Comparison of ENCODE assay signal across 22 cellular contexts in genomic region chr15:83132861-83133523, GRCh38. TPM values are rescaled to one million over a fixed set of nuclear protein-coding genes. Genes with fewer than 3 reads are reported as not detected.
A peak's percentile ranks its signal among the peaks of the same experiment; 100 is the strongest.
DNase-seq lines count a peak whose midpoint lies in the region; ATAC-seq, FAIRE-seq and TF ChIP-seq lines count a peak whose summit lies in the region.
"Had no signal": no experiment of that assay in that cellular context is flagged by ENCODE, and none has a peak within 500 bp of the region (broad histone marks: within the 10 kb centered on the region; RNA-seq: fewer than 3 reads in every experiment).

No MANE protein-coding gene starts in this region.

- H3K4me2 ChIP-seq in GM12878 (ENCODE audit: control insufficient read depth, insufficient read depth): no peak overlapping the region
- H3K4me2 ChIP-seq: BLaER1 had no signal

- no peaks in the 10 kb centered on the region for H3K27me3 ChIP-seq in GM12878 (replicated peaks in 1 of 2; ENCODE audit: control insufficient read depth in 2 of 2, insufficient read depth in 2 of 2, low read length in 1 of 2)
- H3K27me3 ChIP-seq: BLaER1 had no signal

- H3K9ac ChIP-seq in GM12878 (ENCODE audit: control insufficient read depth, insufficient read depth, low read length): no peak overlapping the region
- H3K9ac ChIP-seq: BLaER1 had no signal

- TF ChIP-seq EP300 in GM12878 (IDR thresholded peaks at IDR 0.05; ENCODE audit: borderline replicate concordance in 1 of 2, control insufficient read depth in 1 of 2, low read depth in 2 of 2, low read length in 2 of 2): no peak

- DNase-seq in D721Med (ENCODE audit: insufficient read length, low spot score) (no peak), GM12878 (ENCODE audit: low read depth, low spot score) (no peak), kidney glomerular epithelial cell (lab: John Stamatoyannopoulos, UW) (no peak), COLO668 (lab: John Stamatoyannopoulos, UW; ENCODE audit: unreplicated experiment) (no peak), NCI-H2171 treated with DMSO at 0.1 percent for 48 hours (lab: John Stamatoyannopoulos, UW) (no peak)
- DNase-seq: CD4-positive, CD25-positive, alpha-beta regulatory T cell; CD8-positive, alpha-beta T cell; DMS53; DMS79 treated with DMSO at 0.1 percent for 48 hours; GF-D8; GOT3; HFFc6 had no signal

- H4K20me1 ChIP-seq in GM12878 (ENCODE audit: control insufficient read depth, insufficient read depth): no peaks in the 10 kb centered on the region
- H4K20me1 ChIP-seq: BLaER1 had no signal

- no peak overlapping the region for H3K27ac ChIP-seq in GM12878 (ENCODE audit: control insufficient read depth, insufficient read depth)
- H3K27ac ChIP-seq: 22Rv1, BLaER1, C4-2B had no signal

- H3K4me1 ChIP-seq in GM12878 (ENCODE audit: control insufficient read depth, insufficient read depth, low read length): peaks cover 3% of the 10 kb centered on the region; the same call in 1 of the 2 replicates
- H3K4me1 ChIP-seq: BLaER1, HAP-1 had no signal

- RAD21 ChIA-PET in GM12878 (lab: Charles Lee; ENCODE audit: unreplicated experiment): no interaction called here

- H3K36me3 ChIP-seq in GM12878 (ENCODE audit: control insufficient read depth in 2 of 2, insufficient read depth in 2 of 2, low read length in 1 of 2): peaks cover 0 to 10% of the 10 kb centered on the region in 2 experiments; a peak in 2 of 4 replicates

- BruUV-seq in GM12878 (replicated peaks; lab: Mats Ljungman, UMichigan): no TSS peak

- no peak overlapping the region for H3K4me3 ChIP-seq in GM12878
- H3K4me3 ChIP-seq: BLaER1, HAP-1 had no signal

- intact Hi-C loops in GM12878 (cut with micrococcal nuclease; ENCODE audit: unreplicated experiment): no loop called here

- FAIRE-seq in D721Med (lab: Jason Lieb, UNC) (peak; percentile 16), GM12878 (lab: Jason Lieb, UNC) (no peak)
- FAIRE-seq: A204.1, H54 had no signal

- ATAC-seq in GM19043 (IDR thresholded peaks at IDR 0.05; ENCODE audit: low read depth, unreplicated experiment) (peak; percentile 47), GM21381 (IDR thresholded peaks at IDR 0.05; ENCODE audit: unreplicated experiment) (peak; percentile 49), GM12878 (no peak; the same call in 2 of the 3 replicates), HG02642 (IDR thresholded peaks at IDR 0.05; ENCODE audit: poor library complexity, unreplicated experiment) (no peak)
- ATAC-seq: CD8-positive, alpha-beta T cell had no signal

- H2AFZ ChIP-seq in GM12878 (ENCODE audit: control insufficient read depth, low read depth, low read length): no peak overlapping the region

- POLR2A ChIA-PET in GM12878 (lab: Charles Lee): no interaction called here

- SMC1A ChIA-PET in GM12878 (lab: Charles Lee; ENCODE audit: uncharacterized antibody, unreplicated experiment): interaction anchor here (0.9 kb wide), 1 partner anchor 11 kb away, joined by 3 read pairs; no protein-coding TSS in a partner anchor

- 50% methylated on average over 4 of the region's 4 CpGs for WGBS in GM12878 (ENCODE audit: insufficient coverage, insufficient replicate concordance, low lambda C conversion rate, missing lambda C conversion rate)

- TF ChIP-seq CTCF in D721Med (IDR thresholded peaks at IDR 0.05; ENCODE audit: insufficient read depth, missing control alignments): no peak
- TF ChIP-seq CTCF in GM12878 (IDR thresholded peaks at IDR 0.05 in 2 of 3, conservative IDR thresholded peaks at IDR 0.05 in 1 of 3; ENCODE audit: control insufficient read depth in 2 of 3, extremely low read depth in 1 of 3, insufficient read depth in 1 of 3, low read depth in 3 of 3, low read length in 3 of 3): no peak

- in situ Hi-C loops in GM12878 (cut with MboI): no loop called here

- CTCF ChIA-PET in GM12878 (lab: Yijun Ruan, JAX): interaction anchor here (1.0 kb wide), 1 partner anchor 120 kb away, joined by 3 read pairs; no protein-coding TSS in a partner anchor

- H3K79me2 ChIP-seq in GM12878 (ENCODE audit: control insufficient read depth, insufficient read depth, low read length): no peaks in the 10 kb centered on the region

- TF ChIP-seq RAD21 in GM12878 (IDR thresholded peaks at IDR 0.05; ENCODE audit: insufficient read depth, low read depth, low read length): no peak

- H3K9me3 ChIP-seq in GM12878 (replicated peaks; ENCODE audit: control insufficient read depth, insufficient read depth, low read length): no peaks in the 10 kb centered on the region
- H3K9me3 ChIP-seq: BLaER1, HAP-1 had no signal

- no peak for TF ChIP-seq POLR2A in GM12878 (IDR thresholded peaks at IDR 0.05; ENCODE audit: low read depth, low read length)

TF ChIP-seq in GM12878, 131 proteins besides CTCF, POLR2A, EP300 and RAD21:
- TF ChIP-seq ZNF384 (IDR thresholded peaks at IDR 0.05; ENCODE audit: borderline replicate concordance, low read depth, low read length) (no peak), IKZF1 (conservative IDR thresholded peaks at IDR 0.05) (no peak), LARP7 (IDR thresholded peaks at IDR 0.05) (no peak), SPI1 (IDR thresholded peaks at IDR 0.05; ENCODE audit: borderline replicate concordance, insufficient read depth, low read depth, low read length) (peak; percentile 32; the same call in 1 of the 2 replicates), MEF2B (IDR thresholded peaks at IDR 0.05; ENCODE audit: partially characterized antibody, poor library complexity, severe bottlenecking) (no peak), RBBP5 (conservative IDR thresholded peaks at IDR 0.05) (no peak), SIN3A (IDR thresholded peaks at IDR 0.05; ENCODE audit: low read depth, low read length) (no peak), MEF2A (IDR thresholded peaks at IDR 0.05; ENCODE audit: insufficient read depth, low read depth, low read length) (no peak), CBX5 (IDR thresholded peaks at IDR 0.05; ENCODE audit: low read depth) (no peak), BMI1 (IDR thresholded peaks at IDR 0.05; ENCODE audit: borderline replicate concordance) (no peak), NR2F1 (conservative IDR thresholded peaks at IDR 0.05) (0 out of 2 replicates have a peak, but pooled peaks have one; percentile 35), ESRRA (IDR thresholded peaks at IDR 0.05; ENCODE audit: low read length) (no peak)
TF ChIP-seq in GM12878: peak in this region for 2.

RNA-seq across cellular contexts. Expression of gene TM6SF1, which starts 25.5 kb away (rescaled TPM):
- total RNA-seq in GM12878 (2013; cell fraction: nucleolus; rRNA removed): 0.81 and 0.98 TPM in 2 replicates
- total RNA-seq in GM12878 (2014; rRNA removed) (0.56 and 0.98 TPM in 2 replicates), GM12878 (2014; rRNA removed; fragmentation: Illumina TruSeq; extraction: Trizol) (0.92 and 1.2 TPM in 2 replicates), GM12878 (2021) (1.1 and 1.2 TPM in 2 replicates)
- polyA plus RNA-seq in GM12878 (2011; ENCODE audit: low read depth): 2.1 TPM
- polyA plus RNA-seq in GM12878 (2011; rRNA removed) (1.1 and 1.3 TPM in 2 replicates), GM12878 (2014; fragmentation: Illumina TruSeq; extraction: Trizol) (0.82 and 1.1 TPM in 2 replicates), GM12878 (2014; fragmentation: Nextera tagmentation; extraction: Ambion mirVana) (1 to 10 TPM in 1 of 2 experiments, under 1 TPM in 1; 0.90 to 2.3 TPM), GM12878 (2014; rRNA removed) (0.78 and 0.84 TPM in 2 replicates), GM12878 (2016; fragmentation: Nextera tagmentation; extraction: Ambion mirVana) (1 to 10 TPM; 1.2 to 2.7 TPM)
- 0.52 and 0.70 TPM in 2 replicates for polyA plus RNA-seq in GM12878 (2011; cell fraction: cytosol; rRNA removed)
- polyA plus RNA-seq in GM12878 (2011; cell fraction: nucleus; rRNA removed): 1.1 and 1.8 TPM in 2 replicates
- polyA plus RNA-seq in GM12878 (2012): 1.9 and 4.4 TPM in 2 replicates
- polyA minus RNA-seq in GM12878 (2011; rRNA and poly(A)+ RNA removed): 1.3 TPM in 1 of 2 replicates, not detected in the other
- not detected in 2 replicates for polyA minus RNA-seq in GM12878 (2011; cell fraction: cytosol; rRNA and poly(A)+ RNA removed)
- polyA minus RNA-seq in GM12878 (2011; cell fraction: nucleus; rRNA and poly(A)+ RNA removed): 0.60 and 0.86 TPM in 2 replicates
- total RNA-seq: CD8-positive, alpha-beta T cell; G401 had no signal

Comparison
In these comparisons a context has a peak if more than half of its experiments do, and no peak if none do; other contexts are left out.
1. ATAC-seq: peak in GM19043 (single experiment) and GM21381 (single experiment); none in GM12878 (single experiment) and HG02642 (single experiment).